Comparison of ENCODE assay signal across 8 cellular contexts in genomic region chr22:39534591-39535301, GRCh38. TPM values are rescaled to one million over a fixed set of nuclear protein-coding genes. Genes with fewer than 3 reads are reported as not detected.
A peak's percentile ranks its signal among the peaks of the same experiment; 100 is the strongest.
DNase-seq lines count a peak whose midpoint lies in the region; ATAC-seq lines count a peak whose summit lies in the region.

No MANE protein-coding gene starts in this region.

- peak; percentile 18 to 19 for ATAC-seq in activated CD4-positive, CD25-positive, alpha-beta regulatory T cell treated with anti-CD3 and anti-CD28 coated beads, Interleukin-2, amount 50 U/mL, for 24 hours
- no peak for ATAC-seq in central memory CD8-positive, alpha-beta T cell (replicated peaks; ENCODE audit: extremely low read depth, poor library complexity, severe bottlenecking)
- ATAC-seq in left colon = peak; percentile 28
- no peak for ATAC-seq in GM21723 (IDR thresholded peaks at IDR 0.05; ENCODE audit: unreplicated experiment)

- peak; percentile 61 for DNase-seq in NCI-H1436 (lab: John Stamatoyannopoulos, UW)
- DNase-seq in NCI-H1436 treated with DMSO at 0.1 percent for 48 hours (lab: John Stamatoyannopoulos, UW) = no peak
- DNase-seq in NCI-H1105 treated with DMSO at 0.1 percent for 48 hours (lab: John Stamatoyannopoulos, UW) = peak; percentile 61
- peak; percentile 68 to 84 for DNase-seq in central memory CD8-positive, alpha-beta T cell (ENCODE audit: low spot score in 2 of 2)
- DNase-seq in left colon = peak; percentile 71 to 92
- peak; percentile 66 to 86 for DNase-seq in stimulated activated CD4-positive, alpha-beta T cell treated with anti-CD3 and anti-CD28 coated beads, Interleukin-4, amount 100 ng/mL, for 4 hours

- H3K36me3 Mint-ChIP-seq in central memory CD8-positive, alpha-beta T cell (ENCODE audit: insufficient read depth) = peaks cover 13% of the 10 kb centered on the region

- peaks cover 24% of the 10 kb centered on the region for H3K4me1 Mint-ChIP-seq in central memory CD8-positive, alpha-beta T cell

- no peak overlapping the region for H3K27ac Mint-ChIP-seq in central memory CD8-positive, alpha-beta T cell (ENCODE audit: low read depth)

- intact Hi-C loops in left colon (cut with DNase I, micrococcal nuclease) = loop anchor here (5.0 to 10.0 kb wide), 2 partner anchors 490 to 493 kb away; no protein-coding TSS in a partner anchor

- no peaks in the 10 kb centered on the region for H3K27me3 Mint-ChIP-seq in central memory CD8-positive, alpha-beta T cell

- no peak overlapping the region for H3K4me3 Mint-ChIP-seq in central memory CD8-positive, alpha-beta T cell

- no peaks in the 10 kb centered on the region for H3K9me3 Mint-ChIP-seq in central memory CD8-positive, alpha-beta T cell

RNA-seq across cellular contexts. Expression of gene RPS19BP1, which starts 2.2 kb away (rescaled TPM):
- 10 to 100 TPM; 57.6 to 60.7 TPM for total RNA-seq in left colon

RNA-seq across cellular contexts. Expression of gene ATF4, which starts 14.4 kb away (rescaled TPM):
- total RNA-seq in left colon = 100 to 1,000 TPM; 256 to 277 TPM

RNA-seq across cellular contexts. Expression of gene MIEF1, which starts 32.7 kb away (rescaled TPM):
- total RNA-seq in left colon = 10 to 100 TPM; 33.1 to 36.3 TPM

RNA-seq across cellular contexts. Expression of gene CACNA1I, which starts 35.8 kb away (rescaled TPM):
- total RNA-seq in left colon = under 1 TPM; 0.18 to 0.31 TPM

Comparison
In these comparisons a context has a peak if more than half of its experiments do, and no peak if none do; other contexts are left out.
1. ATAC-seq: peak in activated CD4-positive, CD25-positive, alpha-beta regulatory T cell treated with anti-CD3 and anti-CD28 coated beads, Interleukin-2, amount 50 U/mL, for 24 hours (2 of 2) and left colon (single experiment); none in central memory CD8-positive, alpha-beta T cell (single experiment) and GM21723 (single experiment).